Comparison of ENCODE assay signal across 24 cellular contexts in the genomic region with DNA sequence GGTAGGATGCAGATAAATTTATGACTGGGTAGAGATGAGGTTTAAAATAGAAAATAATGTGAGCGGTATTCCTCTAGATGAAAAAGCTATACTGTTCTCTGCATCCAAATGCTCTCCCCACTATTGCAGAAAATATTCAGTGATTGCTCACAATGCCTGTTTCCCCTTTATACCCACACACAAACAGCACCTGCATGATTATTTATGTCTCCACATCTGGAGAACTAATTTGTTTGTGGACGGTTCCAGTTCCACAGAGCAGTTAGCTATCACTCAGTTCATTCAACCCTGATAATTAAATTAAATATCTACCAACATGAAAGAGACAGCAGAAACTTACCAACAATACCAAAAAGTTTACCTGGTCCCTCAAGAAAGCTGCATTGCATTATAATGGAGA.
"Had no signal": no experiment of that assay in that cellular context is flagged by ENCODE, and none has a peak within 500 bp of the region (broad histone marks: within the 10 kb centered on the region; RNA-seq: fewer than 3 reads in every experiment).

No MANE protein-coding gene starts in this region.

- H3K27ac ChIP-seq: coronary artery, dorsolateral prefrontal cortex, esophagus muscularis mucosa, foreskin keratinocyte, gastroesophageal sphincter, heart left ventricle, hepatocyte, left lung, lower lobe of right lung had no signal

- H3K27me3 ChIP-seq: dorsolateral prefrontal cortex, esophagus muscularis mucosa, foreskin keratinocyte, gastroesophageal sphincter, heart left ventricle, hepatocyte, left lung had no signal

- H2AFZ ChIP-seq: hepatocyte had no signal

- H3K4me2 ChIP-seq: hepatocyte had no signal

- H3K27ac Mint-ChIP-seq: immature natural killer cell; mesothelial cell of epicardium; naive B cell; naive thymus-derived CD8-positive, alpha-beta T cell had no signal

- H3K36me3 ChIP-seq: esophagus muscularis mucosa, gastroesophageal sphincter, heart left ventricle, left lung, lower lobe of right lung had no signal

- H3K79me2 ChIP-seq: hepatocyte had no signal

- H3K36me3 Mint-ChIP-seq: immature natural killer cell; mesothelial cell of epicardium; naive B cell; naive thymus-derived CD8-positive, alpha-beta T cell had no signal

- H3K4me1 ChIP-seq: esophagus muscularis mucosa, foreskin keratinocyte, gastroesophageal sphincter, heart left ventricle, left lung, lower lobe of right lung had no signal

- DNase-seq: dermis blood vessel endothelial cell; dorsolateral prefrontal cortex; effector CD4-positive, alpha-beta T cell; effector memory CD4-positive, alpha-beta T cell; heart left ventricle; hypothalamus; immature natural killer cell; islet precursor cell; kidney; kidney glomerular epithelial cell; left colon; left lung; left ventricle myocardium superior; lower lobe of right lung; mesenchymal stem cell; mucosa of descending colon; naive B cell; naive thymus-derived CD8-positive, alpha-beta T cell had no signal

- H3K4me3 ChIP-seq: coronary artery, dorsolateral prefrontal cortex, esophagus muscularis mucosa, gastroesophageal sphincter, heart left ventricle, hepatocyte, left lung, lower lobe of right lung, mucosa of descending colon had no signal

- H3K4me1 Mint-ChIP-seq: immature natural killer cell; mesothelial cell of epicardium; naive B cell; naive thymus-derived CD8-positive, alpha-beta T cell had no signal

- H3K9me3 ChIP-seq: esophagus muscularis mucosa, gastroesophageal sphincter, heart left ventricle, left lung, lower lobe of right lung, mucosa of descending colon had no signal

- H3K4me3 Mint-ChIP-seq: immature natural killer cell; mesothelial cell of epicardium; naive B cell; naive thymus-derived CD8-positive, alpha-beta T cell had no signal

- H3K27me3 Mint-ChIP-seq: naive B cell; naive thymus-derived CD8-positive, alpha-beta T cell had no signal

- H3K9me3 Mint-ChIP-seq: mesothelial cell of epicardium had no signal
